Comparison of ENCODE assay signal across 13 cellular contexts in genomic region chr3:58531956-58532355, GRCh38. TPM values are rescaled to one million over a fixed set of nuclear protein-coding genes. Genes with fewer than 3 reads are reported as not detected.
A peak's percentile ranks its signal among the peaks of the same experiment; 100 is the strongest.
DNase-seq lines count a peak whose midpoint lies in the region; ATAC-seq, FAIRE-seq and TF ChIP-seq lines count a peak whose summit lies in the region.
"Had no signal": no experiment of that assay in that cellular context is flagged by ENCODE, and none has a peak within 500 bp of the region (broad histone marks: within the 10 kb centered on the region; RNA-seq: fewer than 3 reads in every experiment).

No MANE protein-coding gene starts in this region.

- H3K27ac ChIP-seq in BLaER1 (no peak overlapping the region), H1 (ENCODE audit: low read depth, low read length) (no peak overlapping the region), testis (no peak overlapping the region)

- H3K4me1 Mint-ChIP-seq in activated CD8-positive, alpha-beta memory T cell treated with anti-CD3 and anti-CD28 coated beads, Interleukin-2, amount 10 ng/mL, durations not matched to agents 7 days and 5 days = peaks cover 15% of the 10 kb centered on the region

- no peak overlapping the region for H3K23ac ChIP-seq in H1 (ENCODE audit: insufficient read length)

- H3K23me2 ChIP-seq in H1 (ENCODE audit: low read depth, low read length) = no peaks in the 10 kb centered on the region

- no peak overlapping the region; the same call in 1 of the 2 replicates for H2BK20ac ChIP-seq in H1 (ENCODE audit: low read length)

- no peak for FAIRE-seq in H1 (lab: Jason Lieb, UNC)
- FAIRE-seq: islet of Langerhans had no signal

- peak overlapping the region; percentile 78 for H3K4me2 ChIP-seq in BLaER1
- no peak overlapping the region for H3K4me2 ChIP-seq in H1 (ENCODE audit: insufficient read depth in 1 of 2, low read depth in 2 of 2, low read length in 2 of 2)

- H3K9ac ChIP-seq in BLaER1 = no peak overlapping the region
- no peak overlapping the region for H3K9ac ChIP-seq in H1 (replicated peaks in 1 of 4; ENCODE audit: extremely low read depth in 1 of 4, low read depth in 3 of 4, low read length in 3 of 4)

- peak; percentile 22 for DNase-seq in GM10248 (ENCODE audit: extremely low spot score)
- DNase-seq in NCI-H526 treated with DMSO at 0.1 percent for 48 hours (lab: John Stamatoyannopoulos, UW) = peak; percentile 19
- DNase-seq in H1 (ENCODE audit: low read depth in 1 of 2, low spot score in 2 of 2) = no peak
- DNase-seq in testis = no peak
- no peak for DNase-seq in activated CD8-positive, alpha-beta memory T cell treated with anti-CD3 and anti-CD28 coated beads, Interleukin-2, amount 10 ng/mL, durations not matched to agents 7 days and 5 days

- no peaks in the 10 kb centered on the region for H4K20me1 ChIP-seq in BLaER1
- no peaks in the 10 kb centered on the region for H4K20me1 ChIP-seq in H1 (replicated peaks in 1 of 2; ENCODE audit: control insufficient read depth in 1 of 2, insufficient read depth in 2 of 2, low read length in 2 of 2)

- no peaks in the 10 kb centered on the region for H3K27me3 ChIP-seq in BLaER1
- no peaks in the 10 kb centered on the region for H3K27me3 ChIP-seq in H1 (replicated peaks in 1 of 4; ENCODE audit: control insufficient read depth in 3 of 4, extremely low read depth in 1 of 4, insufficient read depth in 3 of 4, low read length in 3 of 4)
- H3K27me3 ChIP-seq in testis = no peaks in the 10 kb centered on the region

- no peak overlapping the region for H3K4me3 ChIP-seq in BLaER1
- H3K4me3 ChIP-seq in H1 (ENCODE audit: extremely low read depth in 1 of 4, insufficient read depth in 2 of 4, low read depth in 3 of 4, low read length in 4 of 4) = no peak overlapping the region
- no peak overlapping the region for H3K4me3 ChIP-seq in testis

- no peak for ATAC-seq in GM21360 (IDR thresholded peaks at IDR 0.05; ENCODE audit: unreplicated experiment)
- no peak for ATAC-seq in activated CD8-positive, alpha-beta memory T cell treated with anti-CD3 and anti-CD28 coated beads, Interleukin-2, amount 10 ng/mL, durations not matched to agents 7 days and 5 days
- ATAC-seq in HG02623 (IDR thresholded peaks at IDR 0.05; ENCODE audit: unreplicated experiment) = no peak

- TF ChIP-seq RAD21 in H1 (IDR thresholded peaks at IDR 0.05 in 1 of 2, conservative IDR thresholded peaks at IDR 0.05 in 1 of 2; ENCODE audit: low read depth in 2 of 2, low read length in 2 of 2) = no peak

- POLR2A ChIA-PET in GM10248 (lab: Yijun Ruan, JAX) = no interaction called here
- POLR2A ChIA-PET in H1 (lab: Charles Lee; ENCODE audit: partially characterized antibody) = no interaction called here

- H3K4me1 ChIP-seq in BLaER1 = peaks cover 42% of the 10 kb centered on the region
- peaks cover 0 to 3% (median 2%) of the 10 kb centered on the region in 4 experiments; a peak in 4 of 7 replicates for H3K4me1 ChIP-seq in H1 (replicated peaks in 1 of 4; ENCODE audit: control insufficient read depth in 3 of 4, insufficient read depth in 4 of 4, low read length in 3 of 4)
- H3K4me1 ChIP-seq in testis = peaks cover 8% of the 10 kb centered on the region

- 64% methylated on average over 2 of the region's 2 CpGs; no CpG with 5 or more reads in 1 of the 2 experiments for WGBS in H1 (ENCODE audit: extremely low coverage in 1 of 2, insufficient coverage in 1 of 2, insufficient read length in 1 of 2, insufficient replicate concordance in 2 of 2, low coverage in 1 of 2, low lambda C conversion rate in 2 of 2, missing lambda C conversion rate in 1 of 2), 2 experiments
- WGBS in testis, 2 donors = 88 to 100% methylated on average over 1 to 2 of the region's 2 CpGs

- no peak overlapping the region for H2BK15ac ChIP-seq in H1 (ENCODE audit: low read length)

- no peak for TF ChIP-seq EP300 in H1 (IDR thresholded peaks at IDR 0.05; ENCODE audit: borderline replicate concordance in 1 of 2, low read depth in 2 of 2, low read length in 2 of 2)

- no peaks in the 10 kb centered on the region for H3K9me3 Mint-ChIP-seq in activated CD8-positive, alpha-beta memory T cell treated with anti-CD3 and anti-CD28 coated beads, Interleukin-2, amount 10 ng/mL, durations not matched to agents 7 days and 5 days (ENCODE audit: low read depth)
- H3K9me3 Mint-ChIP-seq: dendritic cell treated with granulocyte-macrophage colony-stimulating factor and Interleukin-4, amounts not matched to agents 40 ng/mL and 50 ng/mL, for 4 days; naive thymus-derived CD4-positive, alpha-beta T cell had no signal

- no peak overlapping the region for H4K91ac ChIP-seq in H1 (replicated peaks; ENCODE audit: insufficient read length, low read length)

- no peaks in the 10 kb centered on the region for H3K79me2 ChIP-seq in H1 (ENCODE audit: control insufficient read depth in 1 of 2, insufficient read depth in 2 of 2, low read length in 2 of 2)

- no peak overlapping the region for H4K8ac ChIP-seq in H1 (ENCODE audit: extremely low read depth, insufficient read depth, low read length)

- no peak overlapping the region for H2AFZ ChIP-seq in H1 (ENCODE audit: low read length)

- H3K9me3 ChIP-seq in BLaER1 = no peaks in the 10 kb centered on the region
- no peaks in the 10 kb centered on the region for H3K9me3 ChIP-seq in H1 (ENCODE audit: insufficient read depth in 2 of 2, low read depth in 1 of 2, low read length in 1 of 2)
- H3K9me3 ChIP-seq in testis = no peaks in the 10 kb centered on the region

- CTCF ChIA-PET in GM10248 (lab: Yijun Ruan, JAX) (interaction anchor here (0.7 to 8.8 kb wide), 13 partner anchors 16 to 344 kb away, joined by 3 to 95 read pairs (median 3); partner anchors contain the start of genes HTD2 and RPP14), H1 (lab: Charles Lee; ENCODE audit: partially characterized antibody) (interaction anchor here (0.7 to 7.2 kb wide), 22 partner anchors 9 to 980 kb away, joined by 3 to 68 read pairs (median 4); partner anchors contain the start of gene KCTD6)
- CTCF ChIA-PET in activated CD8-positive, alpha-beta memory T cell treated with anti-CD3 and anti-CD28 coated beads, Interleukin-2, amount 10 ng/mL, durations not matched to agents 7 days and 5 days (lab: Charles Lee) = interaction anchor here (1.3 to 3.1 kb wide), 4 partner anchors 19 to 225 kb away, joined by 3 to 14 read pairs (median 9); partner anchors contain the start of genes HTD2 and RPP14

- H3K79me1 ChIP-seq in H1 (ENCODE audit: low read depth, low read length) = no peaks in the 10 kb centered on the region

- no peak overlapping the region for H3K27ac Mint-ChIP-seq in activated CD8-positive, alpha-beta memory T cell treated with anti-CD3 and anti-CD28 coated beads, Interleukin-2, amount 10 ng/mL, durations not matched to agents 7 days and 5 days
- H3K27ac Mint-ChIP-seq: activated naive CD8-positive, alpha-beta T cell; dendritic cell treated with granulocyte-macrophage colony-stimulating factor and Interleukin-4, amounts not matched to agents 40 ng/mL and 50 ng/mL, for 4 days had no signal

- no peak overlapping the region for H3K14ac ChIP-seq in H1 (ENCODE audit: insufficient read length)

- no peak for TF ChIP-seq CTCF in GM10248 (IDR thresholded peaks at IDR 0.05; ENCODE audit: control extremely low read depth, extremely low read depth, low read depth, missing control alignments)
- peak in 2 of 3 experiments; percentile 9 to 14; a peak in 1 of 4 replicates for TF ChIP-seq CTCF in H1 (IDR thresholded peaks at IDR 0.05; ENCODE audit: control extremely low read depth in 1 of 3, insufficient read depth in 1 of 3, low read depth in 1 of 3, low read length in 3 of 3)
- TF ChIP-seq CTCF in testis (IDR thresholded peaks at IDR 0.05) = no peak

- TF ChIP-seq POLR2A in H1 (IDR thresholded peaks at IDR 0.05; ENCODE audit: control extremely low read depth in 1 of 2, low read depth in 2 of 2, low read length in 2 of 2) (no peak), testis (IDR thresholded peaks at IDR 0.05) (no peak)

- H2AK5ac ChIP-seq in H1 (ENCODE audit: low read depth, low read length) = no peak overlapping the region

- intact Hi-C loops in testis (cut with DNase I; ENCODE audit: low total_unique reads) = no loop called here

- no peak overlapping the region for H3K4ac ChIP-seq in H1 (replicated peaks; ENCODE audit: insufficient read length, low read depth, low read length)

- no peak overlapping the region for H4K5ac ChIP-seq in H1 (ENCODE audit: insufficient read length, low read depth, low read length)

- no peak overlapping the region for H3K4me3 Mint-ChIP-seq in activated CD8-positive, alpha-beta memory T cell treated with anti-CD3 and anti-CD28 coated beads, Interleukin-2, amount 10 ng/mL, durations not matched to agents 7 days and 5 days
- H3K4me3 Mint-ChIP-seq: activated naive CD8-positive, alpha-beta T cell; dendritic cell treated with granulocyte-macrophage colony-stimulating factor and Interleukin-4, amounts not matched to agents 40 ng/mL and 50 ng/mL, for 4 days had no signal

- H2BK120ac ChIP-seq in H1 (replicated peaks; ENCODE audit: low read depth, low read length) = no peak overlapping the region

- H3K36me3 Mint-ChIP-seq in activated CD8-positive, alpha-beta memory T cell treated with anti-CD3 and anti-CD28 coated beads, Interleukin-2, amount 10 ng/mL, durations not matched to agents 7 days and 5 days = no peaks in the 10 kb centered on the region
- H3K36me3 Mint-ChIP-seq: activated naive CD8-positive, alpha-beta T cell; naive thymus-derived CD4-positive, alpha-beta T cell had no signal

- H3K27me3 Mint-ChIP-seq in activated CD8-positive, alpha-beta memory T cell treated with anti-CD3 and anti-CD28 coated beads, Interleukin-2, amount 10 ng/mL, durations not matched to agents 7 days and 5 days = peaks cover 2% of the 10 kb centered on the region
- H3K27me3 Mint-ChIP-seq: activated naive CD8-positive, alpha-beta T cell; dendritic cell treated with granulocyte-macrophage colony-stimulating factor and Interleukin-4, amounts not matched to agents 40 ng/mL and 50 ng/mL, for 4 days had no signal

- no peak overlapping the region for H2BK5ac ChIP-seq in H1 (ENCODE audit: low read depth, low read length)

- H3K56ac ChIP-seq in H1 (replicated peaks; ENCODE audit: insufficient read length, low read depth, low read length) = no peak overlapping the region

- H3K36me3 ChIP-seq in BLaER1 (no peaks in the 10 kb centered on the region), H1 (ENCODE audit: control insufficient read depth in 2 of 4, insufficient read depth in 4 of 4, low read length in 3 of 4) (no peaks in the 10 kb centered on the region), testis (ENCODE audit: low read depth, missing control alignments) (no peaks in the 10 kb centered on the region)

- no peak overlapping the region for H2BK12ac ChIP-seq in H1 (ENCODE audit: low read depth, low read length)

- H3K18ac ChIP-seq in H1 (ENCODE audit: extremely low read depth, low read length) = no peak overlapping the region

RNA-seq across cellular contexts. Expression of gene ACOX2, which starts 5.0 kb away (rescaled TPM):
- 3.1 and 3.2 TPM in 2 replicates for total RNA-seq in H1 (2021; fragmentation: NEBNext Ultra II Directional; extraction: Animal tissue kit (Norgen Biotek cat#: 25700))
- 7.3 and 9.2 TPM in 2 replicates for polyA plus RNA-seq in H1 (2011; rRNA removed)
- polyA plus RNA-seq in H1 (2011; cell fraction: cytosol; rRNA removed) = 4.7 TPM
- 5.0 TPM for polyA plus RNA-seq in H1 (2011; cell fraction: nucleus; rRNA removed)
- polyA plus RNA-seq in H1 (2012, experiment 1 of 2) = 2.3 to 4.8 TPM (median 4.1 TPM) in 4 replicates
- 4.8 TPM for polyA plus RNA-seq in H1 (2012, experiment 2 of 2)
- polyA plus RNA-seq in H1 (2013, experiment 1 of 2) = 3.9 TPM
- polyA plus RNA-seq in H1 (2013, experiment 2 of 2) = 3.5 TPM
- polyA minus RNA-seq in H1 (2011; rRNA and poly(A)+ RNA removed) = 7.2 and 8.5 TPM in 2 replicates
- 1.5 TPM for polyA minus RNA-seq in H1 (2011; cell fraction: cytosol; rRNA and poly(A)+ RNA removed)
- 2.5 TPM for polyA minus RNA-seq in H1 (2011; cell fraction: nucleus; rRNA and poly(A)+ RNA removed)
- total RNA-seq in testis = 10 to 100 TPM; 46.1 to 55.9 TPM
- polyA plus RNA-seq in testis (ENCODE audit: insufficient read depth, low read depth, low replicate concordance) = 27.1 TPM
- total RNA-seq in activated CD8-positive, alpha-beta memory T cell treated with anti-CD3 and anti-CD28 coated beads, Interleukin-2, amount 10 ng/mL, durations not matched to agents 7 days and 5 days = not detected
- total RNA-seq: naive thymus-derived CD4-positive, alpha-beta T cell had no signal
- polyA plus RNA-seq: naive thymus-derived CD4-positive, alpha-beta T cell had no signal

RNA-seq across cellular contexts. Expression of gene KCTD6, which starts 40.1 kb away (rescaled TPM):
- 21.4 and 22.2 TPM in 2 replicates for total RNA-seq in H1 (2021; fragmentation: NEBNext Ultra II Directional; extraction: Animal tissue kit (Norgen Biotek cat#: 25700))
- polyA plus RNA-seq in H1 (2011; rRNA removed) (11.0 and 17.4 TPM in 2 replicates), testis (ENCODE audit: insufficient read depth, low read depth, low replicate concordance) (9.5 TPM)
- 15.1 TPM for polyA plus RNA-seq in H1 (2011; cell fraction: cytosol; rRNA removed)
- polyA plus RNA-seq in H1 (2011; cell fraction: nucleus; rRNA removed) = 8.3 TPM
- polyA plus RNA-seq in H1 (2012, experiment 1 of 2) = 9.0 to 12.7 TPM (median 9.3 TPM) in 4 replicates
- 2.6 TPM for polyA plus RNA-seq in H1 (2012, experiment 2 of 2)
- polyA plus RNA-seq in H1 (2013, experiment 1 of 2) = 16.2 TPM
- polyA plus RNA-seq in H1 (2013, experiment 2 of 2) = 16.9 TPM
- 14.5 and 16.0 TPM in 2 replicates for polyA minus RNA-seq in H1 (2011; rRNA and poly(A)+ RNA removed)
- 10.8 TPM for polyA minus RNA-seq in H1 (2011; cell fraction: cytosol; rRNA and poly(A)+ RNA removed)
- 24.4 TPM for polyA minus RNA-seq in H1 (2011; cell fraction: nucleus; rRNA and poly(A)+ RNA removed)
- 10 to 100 TPM; 14.9 to 19.8 TPM for total RNA-seq in testis
- total RNA-seq in activated CD8-positive, alpha-beta memory T cell treated with anti-CD3 and anti-CD28 coated beads, Interleukin-2, amount 10 ng/mL, durations not matched to agents 7 days and 5 days = 1 to 10 TPM; 6.4 to 7.0 TPM

RNA-seq across cellular contexts. Expression of gene FAM107A, which starts 45.2 kb away (rescaled TPM):
- 0.57 and 0.65 TPM in 2 replicates for total RNA-seq in H1 (2021; fragmentation: NEBNext Ultra II Directional; extraction: Animal tissue kit (Norgen Biotek cat#: 25700))
- 0.51 and 1.1 TPM in 2 replicates for polyA plus RNA-seq in H1 (2011; rRNA removed)
- polyA plus RNA-seq in H1 (2011; cell fraction: cytosol; rRNA removed) = 0.83 TPM
- 0.61 TPM for polyA plus RNA-seq in H1 (2011; cell fraction: nucleus; rRNA removed)
- polyA plus RNA-seq in H1 (2012, experiment 1 of 2) = 0.16 to 0.23 TPM (median 0.22 TPM) in 4 replicates
- 0.33 TPM for polyA plus RNA-seq in H1 (2012, experiment 2 of 2)
- polyA plus RNA-seq in H1 (2013, experiment 1 of 2) = 0.53 TPM
- polyA plus RNA-seq in H1 (2013, experiment 2 of 2) = 0.50 TPM
- 0.05 and 0.60 TPM in 2 replicates for polyA minus RNA-seq in H1 (2011; rRNA and poly(A)+ RNA removed)
- polyA minus RNA-seq in H1 (2011; cell fraction: cytosol; rRNA and poly(A)+ RNA removed) = 1.0 TPM
- 0.40 TPM for polyA minus RNA-seq in H1 (2011; cell fraction: nucleus; rRNA and poly(A)+ RNA removed)
- 10 to 100 TPM; 14.8 to 17.8 TPM for total RNA-seq in testis
- 7.8 TPM for polyA plus RNA-seq in testis (ENCODE audit: insufficient read depth, low read depth, low replicate concordance)
- total RNA-seq in activated CD8-positive, alpha-beta memory T cell treated with anti-CD3 and anti-CD28 coated beads, Interleukin-2, amount 10 ng/mL, durations not matched to agents 7 days and 5 days = not detected
- total RNA-seq: fibroblast of villous mesenchyme; naive thymus-derived CD4-positive, alpha-beta T cell had no signal
- polyA plus RNA-seq: naive thymus-derived CD4-positive, alpha-beta T cell had no signal

Comparison
In these comparisons a context has a peak if more than half of its experiments do, and no peak if none do; other contexts are left out.
1. DNase-seq: peak in GM10248 (single experiment) and NCI-H526 treated with DMSO at 0.1 percent for 48 hours (single experiment); none in H1 (0 of 2), testis (single experiment) and activated CD8-positive, alpha-beta memory T cell treated with anti-CD3 and anti-CD28 coated beads, Interleukin-2, amount 10 ng/mL, durations not matched to agents 7 days and 5 days (single experiment).
2. CTCF ChIP-seq: peak in H1 (2 of 3); none in GM10248 (single experiment) and testis (0 of 3).
3. RNA of gene ACOX2, which starts 5.0 kb away (total RNA-seq): 46.1 to 55.9 TPM in testis; 3.1 to 3.2 TPM in H1 and not detected in activated CD8-positive, alpha-beta memory T cell treated with anti-CD3 and anti-CD28 coated beads, Interleukin-2, amount 10 ng/mL, durations not matched to agents 7 days and 5 days; every median in the first group is over 10 times any median in the second.